Comparison of ENCODE assay signal across 14 cellular contexts in the genomic region with DNA sequence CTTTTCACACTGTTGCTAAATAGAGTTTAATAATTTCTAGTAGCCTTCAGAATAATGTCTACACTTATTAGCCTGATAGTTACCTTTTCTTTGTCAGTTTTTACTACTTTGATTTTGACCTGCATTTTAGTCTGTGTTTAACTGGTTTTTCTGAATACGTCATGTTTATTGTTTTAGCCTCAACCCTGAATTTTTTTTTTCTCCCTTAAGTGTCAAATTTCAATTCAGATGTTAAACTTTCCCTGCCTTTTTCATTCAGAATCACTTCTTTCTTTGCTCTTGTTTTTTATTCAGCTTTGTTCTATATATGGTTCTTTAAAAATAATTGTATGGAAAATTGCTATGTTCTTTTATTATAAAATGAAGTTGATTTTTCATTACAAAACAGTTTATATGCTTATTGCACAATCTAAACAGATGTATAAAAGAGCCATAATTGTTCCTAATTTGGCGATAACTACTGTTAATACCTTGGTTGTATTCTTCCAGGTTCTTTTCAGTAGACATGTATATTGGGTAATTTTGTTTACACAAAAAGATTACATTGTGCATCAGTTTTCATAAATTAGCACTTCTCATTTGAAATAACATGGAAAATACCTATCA.
"Had no signal": no experiment of that assay in that cellular context is flagged by ENCODE, and none has a peak within 500 bp of the region (broad histone marks: within the 10 kb centered on the region; RNA-seq: fewer than 3 reads in every experiment).

No MANE protein-coding gene starts in this region.

- ATAC-seq: activated naive CD4-positive, alpha-beta T cell treated with anti-CD3 and anti-CD28 coated beads, Interleukin-2, amount 50 U/mL, for 72 hours; activated T-cell treated with anti-CD3 and anti-CD28 coated beads, Interleukin-2, amount 50 U/mL, for 4 hours; esophagus mucosa had no signal

- DNase-seq: activated CD4-positive, alpha-beta memory T cell treated with anti-CD3 and anti-CD28 coated beads for 36 hours; activated CD4-positive, alpha-beta T cell treated with anti-CD3 and anti-CD28 coated beads for 1 hour; activated effector memory CD4-positive, alpha-beta T cell treated with anti-CD3 and anti-CD28 coated beads, Interleukin-2, amount 50 U/mL, for 16 hours; activated T-cell treated with anti-CD3 and anti-CD28 coated beads, Interleukin-2, amount 50 U/mL, for 4 hours; amygdala; cerebellar nuclear complex; islet precursor cell; left ventricle myocardium inferior; mesenchymal stem cell; nephron progenitor cell; stimulated activated CD4-positive, alpha-beta T cell treated with anti-CD3 and anti-CD28 coated beads, Interleukin-4, amount 100 ng/mL, for 1 hour; stimulated activated CD8-positive, alpha-beta memory T cell treated with anti-CD3 and anti-CD28 coated beads, Interleukin-4, amount 100 ng/mL, for 48 hours had no signal

- H3K36me3 ChIP-seq: left ventricle myocardium inferior had no signal

- H3K27ac ChIP-seq: left ventricle myocardium inferior had no signal

- H3K9me3 ChIP-seq: left ventricle myocardium inferior had no signal

- H3K4me3 ChIP-seq: left ventricle myocardium inferior had no signal
